9 cellular contexts compared by ENCODE assay signal in genomic region chr4:11470709-11471441, GRCh38. TPM values are rescaled to one million over a fixed set of nuclear protein-coding genes. Genes with fewer than 3 reads are reported as not detected.
A peak's percentile ranks its signal among the peaks of the same experiment; 100 is the strongest.
DNase-seq lines count a peak whose midpoint lies in the region; ATAC-seq and TF ChIP-seq lines count a peak whose summit lies in the region.
"Had no signal": no experiment of that assay in that cellular context is flagged by ENCODE, and none has a peak within 500 bp of the region (broad histone marks: within the 10 kb centered on the region; RNA-seq: fewer than 3 reads in every experiment).

No MANE protein-coding gene starts in this region.

- no peak overlapping the region for H2AFZ ChIP-seq in osteoblast (ENCODE audit: low read length)

- H3K9me3 Mint-ChIP-seq in activated CD4-positive, alpha-beta memory T cell treated with anti-CD3 and anti-CD28 coated beads, Interleukin-2, amount 10 ng/mL, durations not matched to agents 7 days and 5 days: peaks cover 8% of the 10 kb centered on the region
- H3K9me3 Mint-ChIP-seq in stimulated activated memory B cell treated with anti-CD40 and anti-IgM and Interleukin-4, amounts not matched to agents 10 μg/mL and 1 μg/mL and 100 μg/mL, for 72 hours: peaks cover 3% of the 10 kb centered on the region

- H3K4me2 ChIP-seq in osteoblast (ENCODE audit: insufficient read depth, low read length): no peak overlapping the region

- CTCF ChIA-PET in activated CD4-positive, alpha-beta memory T cell treated with anti-CD3 and anti-CD28 coated beads, Interleukin-2, amount 10 ng/mL, durations not matched to agents 7 days and 5 days (lab: Charles Lee): interaction anchor here (0.7 kb wide), 1 partner anchor 369 kb away, joined by 3 read pairs; no protein-coding TSS in a partner anchor

- H3K27me3 Mint-ChIP-seq in activated CD4-positive, alpha-beta memory T cell treated with anti-CD3 and anti-CD28 coated beads, Interleukin-2, amount 10 ng/mL, durations not matched to agents 7 days and 5 days: peaks cover 2% of the 10 kb centered on the region
- H3K27me3 Mint-ChIP-seq in stimulated activated memory B cell treated with anti-CD40 and anti-IgM and Interleukin-4, amounts not matched to agents 10 μg/mL and 1 μg/mL and 100 μg/mL, for 72 hours: no peaks in the 10 kb centered on the region

- peaks cover 2% of the 10 kb centered on the region for H3K36me3 Mint-ChIP-seq in activated CD4-positive, alpha-beta memory T cell treated with anti-CD3 and anti-CD28 coated beads, Interleukin-2, amount 10 ng/mL, durations not matched to agents 7 days and 5 days (ENCODE audit: low read depth)
- no peaks in the 10 kb centered on the region for H3K36me3 Mint-ChIP-seq in stimulated activated memory B cell treated with anti-CD40 and anti-IgM and Interleukin-4, amounts not matched to agents 10 μg/mL and 1 μg/mL and 100 μg/mL, for 72 hours

- H3K4me3 Mint-ChIP-seq in activated CD4-positive, alpha-beta memory T cell treated with anti-CD3 and anti-CD28 coated beads, Interleukin-2, amount 10 ng/mL, durations not matched to agents 7 days and 5 days: peak overlapping the region; percentile 3
- peak overlapping the region; percentile 13 for H3K4me3 Mint-ChIP-seq in stimulated activated memory B cell treated with anti-CD40 and anti-IgM and Interleukin-4, amounts not matched to agents 10 μg/mL and 1 μg/mL and 100 μg/mL, for 72 hours

- ATAC-seq in HG02981 (IDR thresholded peaks at IDR 0.05; ENCODE audit: unreplicated experiment): peak; percentile 17
- no peak for ATAC-seq in stimulated activated memory B cell treated with anti-CD40 and anti-IgM and Interleukin-4, amounts not matched to agents 10 μg/mL and 1 μg/mL and 100 μg/mL, for 72 hours

- H3K27ac Mint-ChIP-seq in activated CD4-positive, alpha-beta memory T cell treated with anti-CD3 and anti-CD28 coated beads, Interleukin-2, amount 10 ng/mL, durations not matched to agents 7 days and 5 days: peak overlapping the region; percentile 91
- H3K27ac Mint-ChIP-seq in stimulated activated memory B cell treated with anti-CD40 and anti-IgM and Interleukin-4, amounts not matched to agents 10 μg/mL and 1 μg/mL and 100 μg/mL, for 72 hours: peak overlapping the region; percentile 80

- DNase-seq in activated CD8-positive, alpha-beta memory T cell treated with anti-CD3 and anti-CD28 coated beads for 24 hours: peak; percentile 61
- no peak for DNase-seq in activated CD8-positive, alpha-beta memory T cell treated with anti-CD3 and anti-CD28 coated beads, Interleukin-2, amount 50 U/mL, for 4 hours
- DNase-seq in activated CD4-positive, alpha-beta memory T cell treated with anti-CD3 and anti-CD28 coated beads, Interleukin-2, amount 10 ng/mL, durations not matched to agents 7 days and 5 days: no peak
- DNase-seq in NCI-H774 (lab: John Stamatoyannopoulos, UW) (no peak), osteoblast (ENCODE audit: insufficient read length, low spot score, missing footprints) (no peak), occipital lobe (lab: John Stamatoyannopoulos, UW) (no peak)
- DNase-seq: GOT3 had no signal

- POLR2A ChIA-PET in activated CD4-positive, alpha-beta memory T cell treated with anti-CD3 and anti-CD28 coated beads, Interleukin-2, amount 10 ng/mL, durations not matched to agents 7 days and 5 days (lab: Charles Lee): interaction anchor here (1.4 to 2.0 kb wide), 2 partner anchors 10 to 16 kb away, joined by 4 to 8 read pairs; no protein-coding TSS in a partner anchor

- H3K4me1 ChIP-seq in osteoblast (ENCODE audit: insufficient read depth, low read length): no peaks in the 10 kb centered on the region

- no peaks in the 10 kb centered on the region for H3K27me3 ChIP-seq in osteoblast (ENCODE audit: insufficient read depth, low read length)

- H3K4me1 Mint-ChIP-seq in activated CD4-positive, alpha-beta memory T cell treated with anti-CD3 and anti-CD28 coated beads, Interleukin-2, amount 10 ng/mL, durations not matched to agents 7 days and 5 days: peaks cover 45% of the 10 kb centered on the region
- peaks cover 58% of the 10 kb centered on the region for H3K4me1 Mint-ChIP-seq in stimulated activated memory B cell treated with anti-CD40 and anti-IgM and Interleukin-4, amounts not matched to agents 10 μg/mL and 1 μg/mL and 100 μg/mL, for 72 hours

- no peaks in the 10 kb centered on the region for H3K79me2 ChIP-seq in osteoblast (ENCODE audit: insufficient read depth, low read length)

- no peak overlapping the region for H3K27ac ChIP-seq in osteoblast (ENCODE audit: low read depth, low read length)

- no peaks in the 10 kb centered on the region for H4K20me1 ChIP-seq in osteoblast (ENCODE audit: insufficient read depth, low read length)

- H3K4me3 ChIP-seq in osteoblast (ENCODE audit: insufficient read depth, low read length): no peak overlapping the region

- TF ChIP-seq CTCF in osteoblast (IDR thresholded peaks at IDR 0.05; ENCODE audit: extremely low read depth, low read depth, low read length): no peak

- no peaks in the 10 kb centered on the region for H3K9me3 ChIP-seq in osteoblast (ENCODE audit: low read depth, low read length)

- no peaks in the 10 kb centered on the region for H3K36me3 ChIP-seq in osteoblast (ENCODE audit: insufficient read depth, low read length)

RNA-seq across cellular contexts. Expression of gene HS3ST1, which starts 42.2 kb away (rescaled TPM):
- not detected for total RNA-seq in activated CD4-positive, alpha-beta memory T cell treated with anti-CD3 and anti-CD28 coated beads, Interleukin-2, amount 10 ng/mL, durations not matched to agents 7 days and 5 days
- total RNA-seq in osteoblast: under 0.01 TPM in 2 replicates
- total RNA-seq in occipital lobe: 15.0 TPM

Comparison
In these comparisons a context has a peak if more than half of its experiments do, and no peak if none do; other contexts are left out.
1. RNA of gene HS3ST1, which starts 42.2 kb away (total RNA-seq): 15.0 TPM in occipital lobe (single experiment); not detected in activated CD4-positive, alpha-beta memory T cell treated with anti-CD3 and anti-CD28 coated beads, Interleukin-2, amount 10 ng/mL, durations not matched to agents 7 days and 5 days and under 0.01 TPM in osteoblast; every median in the first group is over 10 times any median in the second.